In genomic region chr3:124558898-124559649, GRCh38 we compare ENCODE assay signal across 8 cellular contexts.
DNase-seq lines count a peak whose midpoint lies in the region; ATAC-seq and TF ChIP-seq lines count a peak whose summit lies in the region.

No MANE protein-coding gene starts in this region.

- no peaks in the 10 kb centered on the region for H3K27me3 ChIP-seq in BE2C

- DNase-seq in BE2C (peak; percentile 93), NCI-H1694 (lab: John Stamatoyannopoulos, UW) (peak; percentile 59), astrocyte of the hippocampus (ENCODE audit: low read depth, low spot score) (peak; percentile 98), inferior parietal cortex (ENCODE audit: extremely low spot score) (peak; percentile 75), stromal cell of bone marrow (ENCODE audit: low read depth) (peak; percentile 88), natural killer cell (no peak)

- no peaks in the 10 kb centered on the region for H3K9me3 Mint-ChIP-seq in natural killer cell

- ATAC-seq in natural killer cell = no peak
- ATAC-seq in HG03469 (IDR thresholded peaks at IDR 0.05; ENCODE audit: unreplicated experiment) = no peak
- ATAC-seq in HG03095 (IDR thresholded peaks at IDR 0.05; ENCODE audit: unreplicated experiment) = no peak

- H3K4me3 ChIP-seq in BE2C (ENCODE audit: low read depth, low read length) = no peak overlapping the region

- intact Hi-C loops in natural killer cell (cut with micrococcal nuclease) = loop anchor here (10.0 kb wide), 1 partner anchor 204 kb away; no protein-coding TSS in a partner anchor

- no peaks in the 10 kb centered on the region for H3K4me1 Mint-ChIP-seq in natural killer cell

- peaks cover 45 to 77% of the 10 kb centered on the region in 2 donors for H3K27me3 Mint-ChIP-seq in natural killer cell (ENCODE audit: low read depth in 2 of 2)

- H3K4me1 ChIP-seq in BE2C = peaks cover 33% of the 10 kb centered on the region

- H3K27ac Mint-ChIP-seq in natural killer cell = no peak overlapping the region

- H3K4me3 Mint-ChIP-seq in natural killer cell = no peak overlapping the region

- H3K36me3 ChIP-seq in BE2C = no peaks in the 10 kb centered on the region

- no peaks in the 10 kb centered on the region for H3K9me3 ChIP-seq in BE2C

- H3K36me3 Mint-ChIP-seq in natural killer cell = no peaks in the 10 kb centered on the region

- TF ChIP-seq CTCF in BE2C (IDR thresholded peaks at IDR 0.05; ENCODE audit: low read depth, low read length) = no peak
- no peak for TF ChIP-seq CTCF in natural killer cell (IDR thresholded peaks at IDR 0.05)
